Comparison of ENCODE assay signal across 1 cellular context in genomic region chr1:17265162-17265561, GRCh38.
TF ChIP-seq lines count a peak whose summit lies in the region.

No MANE protein-coding gene starts in this region.

TF ChIP-seq in K562, 482 proteins besides CTCF, POLR2A, EP300 and RAD21:
- TF ChIP-seq RAD51 (IDR thresholded peaks at IDR 0.05; ENCODE audit: borderline replicate concordance, low read depth) (no peak), SETDB1 (IDR thresholded peaks at IDR 0.05; ENCODE audit: low read length) (no peak), NR2C2 (CRISPR knock-in tag; IDR thresholded peaks at IDR 0.05) (no peak), NR2C2 (tag; IDR thresholded peaks at IDR 0.05) (no peak)
- TF ChIP-seq, protein P1, sequence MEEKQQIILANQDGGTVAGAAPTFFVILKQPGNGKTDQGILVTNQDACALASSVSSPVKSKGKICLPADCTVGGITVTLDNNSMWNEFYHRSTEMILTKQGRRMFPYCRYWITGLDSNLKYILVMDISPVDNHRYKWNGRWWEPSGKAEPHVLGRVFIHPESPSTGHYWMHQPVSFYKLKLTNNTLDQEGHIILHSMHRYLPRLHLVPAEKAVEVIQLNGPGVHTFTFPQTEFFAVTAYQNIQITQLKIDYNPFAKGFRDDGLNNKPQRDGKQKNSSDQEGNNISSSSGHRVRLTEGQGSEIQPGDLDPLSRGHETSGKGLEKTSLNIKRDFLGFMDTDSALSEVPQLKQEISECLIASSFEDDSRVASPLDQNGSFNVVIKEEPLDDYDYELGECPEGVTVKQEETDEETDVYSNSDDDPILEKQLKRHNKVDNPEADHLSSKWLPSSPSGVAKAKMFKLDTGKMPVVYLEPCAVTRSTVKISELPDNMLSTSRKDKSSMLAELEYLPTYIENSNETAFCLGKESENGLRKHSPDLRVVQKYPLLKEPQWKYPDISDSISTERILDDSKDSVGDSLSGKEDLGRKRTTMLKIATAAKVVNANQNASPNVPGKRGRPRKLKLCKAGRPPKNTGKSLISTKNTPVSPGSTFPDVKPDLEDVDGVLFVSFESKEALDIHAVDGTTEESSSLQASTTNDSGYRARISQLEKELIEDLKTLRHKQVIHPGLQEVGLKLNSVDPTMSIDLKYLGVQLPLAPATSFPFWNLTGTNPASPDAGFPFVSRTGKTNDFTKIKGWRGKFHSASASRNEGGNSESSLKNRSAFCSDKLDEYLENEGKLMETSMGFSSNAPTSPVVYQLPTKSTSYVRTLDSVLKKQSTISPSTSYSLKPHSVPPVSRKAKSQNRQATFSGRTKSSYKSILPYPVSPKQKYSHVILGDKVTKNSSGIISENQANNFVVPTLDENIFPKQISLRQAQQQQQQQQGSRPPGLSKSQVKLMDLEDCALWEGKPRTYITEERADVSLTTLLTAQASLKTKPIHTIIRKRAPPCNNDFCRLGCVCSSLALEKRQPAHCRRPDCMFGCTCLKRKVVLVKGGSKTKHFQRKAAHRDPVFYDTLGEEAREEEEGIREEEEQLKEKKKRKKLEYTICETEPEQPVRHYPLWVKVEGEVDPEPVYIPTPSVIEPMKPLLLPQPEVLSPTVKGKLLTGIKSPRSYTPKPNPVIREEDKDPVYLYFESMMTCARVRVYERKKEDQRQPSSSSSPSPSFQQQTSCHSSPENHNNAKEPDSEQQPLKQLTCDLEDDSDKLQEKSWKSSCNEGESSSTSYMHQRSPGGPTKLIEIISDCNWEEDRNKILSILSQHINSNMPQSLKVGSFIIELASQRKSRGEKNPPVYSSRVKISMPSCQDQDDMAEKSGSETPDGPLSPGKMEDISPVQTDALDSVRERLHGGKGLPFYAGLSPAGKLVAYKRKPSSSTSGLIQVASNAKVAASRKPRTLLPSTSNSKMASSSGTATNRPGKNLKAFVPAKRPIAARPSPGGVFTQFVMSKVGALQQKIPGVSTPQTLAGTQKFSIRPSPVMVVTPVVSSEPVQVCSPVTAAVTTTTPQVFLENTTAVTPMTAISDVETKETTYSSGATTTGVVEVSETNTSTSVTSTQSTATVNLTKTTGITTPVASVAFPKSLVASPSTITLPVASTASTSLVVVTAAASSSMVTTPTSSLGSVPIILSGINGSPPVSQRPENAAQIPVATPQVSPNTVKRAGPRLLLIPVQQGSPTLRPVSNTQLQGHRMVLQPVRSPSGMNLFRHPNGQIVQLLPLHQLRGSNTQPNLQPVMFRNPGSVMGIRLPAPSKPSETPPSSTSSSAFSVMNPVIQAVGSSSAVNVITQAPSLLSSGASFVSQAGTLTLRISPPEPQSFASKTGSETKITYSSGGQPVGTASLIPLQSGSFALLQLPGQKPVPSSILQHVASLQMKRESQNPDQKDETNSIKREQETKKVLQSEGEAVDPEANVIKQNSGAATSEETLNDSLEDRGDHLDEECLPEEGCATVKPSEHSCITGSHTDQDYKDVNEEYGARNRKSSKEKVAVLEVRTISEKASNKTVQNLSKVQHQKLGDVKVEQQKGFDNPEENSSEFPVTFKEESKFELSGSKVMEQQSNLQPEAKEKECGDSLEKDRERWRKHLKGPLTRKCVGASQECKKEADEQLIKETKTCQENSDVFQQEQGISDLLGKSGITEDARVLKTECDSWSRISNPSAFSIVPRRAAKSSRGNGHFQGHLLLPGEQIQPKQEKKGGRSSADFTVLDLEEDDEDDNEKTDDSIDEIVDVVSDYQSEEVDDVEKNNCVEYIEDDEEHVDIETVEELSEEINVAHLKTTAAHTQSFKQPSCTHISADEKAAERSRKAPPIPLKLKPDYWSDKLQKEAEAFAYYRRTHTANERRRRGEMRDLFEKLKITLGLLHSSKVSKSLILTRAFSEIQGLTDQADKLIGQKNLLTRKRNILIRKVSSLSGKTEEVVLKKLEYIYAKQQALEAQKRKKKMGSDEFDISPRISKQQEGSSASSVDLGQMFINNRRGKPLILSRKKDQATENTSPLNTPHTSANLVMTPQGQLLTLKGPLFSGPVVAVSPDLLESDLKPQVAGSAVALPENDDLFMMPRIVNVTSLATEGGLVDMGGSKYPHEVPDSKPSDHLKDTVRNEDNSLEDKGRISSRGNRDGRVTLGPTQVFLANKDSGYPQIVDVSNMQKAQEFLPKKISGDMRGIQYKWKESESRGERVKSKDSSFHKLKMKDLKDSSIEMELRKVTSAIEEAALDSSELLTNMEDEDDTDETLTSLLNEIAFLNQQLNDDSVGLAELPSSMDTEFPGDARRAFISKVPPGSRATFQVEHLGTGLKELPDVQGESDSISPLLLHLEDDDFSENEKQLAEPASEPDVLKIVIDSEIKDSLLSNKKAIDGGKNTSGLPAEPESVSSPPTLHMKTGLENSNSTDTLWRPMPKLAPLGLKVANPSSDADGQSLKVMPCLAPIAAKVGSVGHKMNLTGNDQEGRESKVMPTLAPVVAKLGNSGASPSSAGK (IDR thresholded peaks at IDR 0.05): no peak
